Comparison of ENCODE assay signal across 8 cellular contexts in the genomic region with DNA sequence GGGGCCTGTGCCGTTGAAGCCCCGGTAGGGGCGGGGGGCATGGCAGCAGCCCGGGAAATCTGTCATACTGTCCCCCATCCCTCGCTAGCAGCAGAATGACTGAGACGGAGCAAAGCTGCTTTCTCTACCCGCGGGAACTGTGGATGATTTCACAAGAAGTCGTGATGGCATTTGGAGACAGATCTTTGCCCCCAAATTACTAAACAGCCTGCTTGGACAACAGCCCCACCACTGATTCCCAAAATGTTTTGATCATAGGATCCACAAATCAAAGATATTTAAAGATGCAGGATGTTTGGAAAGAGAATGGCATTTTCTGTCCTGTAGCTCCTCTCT.
DNase-seq lines count a peak whose midpoint lies in the region; ATAC-seq and TF ChIP-seq lines count a peak whose summit lies in the region.

No MANE protein-coding gene starts in this region.

- H3K4me1 Mint-ChIP-seq in activated T-helper 17 cell treated with anti-CD3 and anti-CD28 coated beads, Interleukin-2, amount 50 U/mL, for 72 hours = peaks cover 4% of the 10 kb centered on the region

- H3K4me1 ChIP-seq in gastroesophageal sphincter = peaks cover 0 to 31% (median 6%) of the 10 kb centered on the region in 3 donors
- H3K4me1 ChIP-seq in neuron (ENCODE audit: insufficient read depth, low read length) = peaks cover 19% of the 10 kb centered on the region

- no peak overlapping the region for H3K27ac Mint-ChIP-seq in activated T-helper 17 cell treated with anti-CD3 and anti-CD28 coated beads, Interleukin-2, amount 50 U/mL, for 72 hours

- H2AFZ ChIP-seq in neuron (ENCODE audit: low read depth, low read length) = peak overlapping the region; percentile 7

- no peak for TF ChIP-seq EP300 in gastroesophageal sphincter (IDR thresholded peaks at IDR 0.05)

- POLR2A ChIA-PET in AG04450 (lab: Yijun Ruan, JAX) = no interaction called here

- H3K9me3 Mint-ChIP-seq in activated T-helper 17 cell treated with anti-CD3 and anti-CD28 coated beads, Interleukin-2, amount 50 U/mL, for 72 hours = peaks cover 9% of the 10 kb centered on the region

- no peak for ATAC-seq in activated T-helper 17 cell treated with anti-CD3 and anti-CD28 coated beads, Interleukin-2, amount 50 U/mL, for 72 hours (replicated peaks)
- ATAC-seq in gastroesophageal sphincter (peak; percentile 41), GM21367 (IDR thresholded peaks at IDR 0.05; ENCODE audit: unreplicated experiment) (no peak)

- WGBS in gastroesophageal sphincter (ENCODE audit: low coverage in 1 of 2), 2 donors = 8 to 39% methylated on average over 2 to 7 of the region's 9 CpGs

- H3K4me3 Mint-ChIP-seq in activated T-helper 17 cell treated with anti-CD3 and anti-CD28 coated beads, Interleukin-2, amount 50 U/mL, for 72 hours = peak overlapping the region; percentile 71

- H3K27ac ChIP-seq in AG04450 (ENCODE audit: low read depth, low read length) (no peak overlapping the region), gastroesophageal sphincter (peak overlapping the region in 3 of 4 donors; percentile 61 to 76 (median 75))

- CTCF ChIA-PET in AG04450 (lab: Charles Lee) = interaction anchor here (3.0 kb wide), 1 partner anchor 221 kb away, joined by 9 read pairs; no protein-coding TSS in a partner anchor

- H3K27me3 Mint-ChIP-seq in activated T-helper 17 cell treated with anti-CD3 and anti-CD28 coated beads, Interleukin-2, amount 50 U/mL, for 72 hours = peaks cover 41% of the 10 kb centered on the region

- no peaks in the 10 kb centered on the region for H3K36me3 ChIP-seq in gastroesophageal sphincter
- no peaks in the 10 kb centered on the region for H3K36me3 ChIP-seq in neuron (ENCODE audit: insufficient read depth, low read length)

- H3K4me3 ChIP-seq in AG04450 (ENCODE audit: low read depth, low read length) = peak overlapping the region; percentile 51
- H3K4me3 ChIP-seq in gastroesophageal sphincter = peak overlapping the region; percentile 31 to 69
- peak overlapping the region; percentile 47 for H3K4me3 ChIP-seq in neuron (ENCODE audit: low read length)

- H3K36me3 Mint-ChIP-seq in activated T-helper 17 cell treated with anti-CD3 and anti-CD28 coated beads, Interleukin-2, amount 50 U/mL, for 72 hours (ENCODE audit: low read depth) = no peaks in the 10 kb centered on the region

- TF ChIP-seq CTCF in AG04450 (IDR thresholded peaks at IDR 0.05; ENCODE audit: low read depth, low read length) = no peak
- TF ChIP-seq CTCF in gastroesophageal sphincter (IDR thresholded peaks at IDR 0.05) = no peak
- no peak for TF ChIP-seq CTCF in GM10266 (IDR thresholded peaks at IDR 0.05; ENCODE audit: control insufficient read depth, insufficient read depth, low read depth, missing control alignments)

- H3K27me3 ChIP-seq in AG04450 (ENCODE audit: control insufficient read depth, insufficient read depth, low read length) (peaks cover 12% of the 10 kb centered on the region), gastroesophageal sphincter (peaks cover 45% of the 10 kb centered on the region), neuron (ENCODE audit: insufficient read depth, low read length) (peaks cover 23% of the 10 kb centered on the region)

- TF ChIP-seq POLR2A in gastroesophageal sphincter (IDR thresholded peaks at IDR 0.05) = no peak

- H3K9me3 ChIP-seq in AG04450 (ENCODE audit: control insufficient read depth, insufficient read depth, low read length) (peaks cover 9% of the 10 kb centered on the region), gastroesophageal sphincter (peaks cover 0 to 23% (median 0%) of the 10 kb centered on the region in 3 donors), neuron (ENCODE audit: low read length) (peaks cover 9% of the 10 kb centered on the region)

- no peak for DNase-seq in AG04450 (ENCODE audit: low read depth, low spot score)
- DNase-seq in GM10266 (ENCODE audit: extremely low spot score) = no peak
- DNase-seq in GOT3 (lab: John Stamatoyannopoulos, UW) = no peak
- no peak for DNase-seq in NCI-H2107 (lab: John Stamatoyannopoulos, UW)
